3 cellular contexts compared by ENCODE assay signal in genomic region chr2:191252699-191253098, GRCh38.
TF ChIP-seq lines count a peak whose summit lies in the region.

No MANE protein-coding gene starts in this region.

TF ChIP-seq in A549, 52 proteins besides CTCF, POLR2A, EP300 and RAD21 (continued from another document):
- TF ChIP-seq, protein P1, sequence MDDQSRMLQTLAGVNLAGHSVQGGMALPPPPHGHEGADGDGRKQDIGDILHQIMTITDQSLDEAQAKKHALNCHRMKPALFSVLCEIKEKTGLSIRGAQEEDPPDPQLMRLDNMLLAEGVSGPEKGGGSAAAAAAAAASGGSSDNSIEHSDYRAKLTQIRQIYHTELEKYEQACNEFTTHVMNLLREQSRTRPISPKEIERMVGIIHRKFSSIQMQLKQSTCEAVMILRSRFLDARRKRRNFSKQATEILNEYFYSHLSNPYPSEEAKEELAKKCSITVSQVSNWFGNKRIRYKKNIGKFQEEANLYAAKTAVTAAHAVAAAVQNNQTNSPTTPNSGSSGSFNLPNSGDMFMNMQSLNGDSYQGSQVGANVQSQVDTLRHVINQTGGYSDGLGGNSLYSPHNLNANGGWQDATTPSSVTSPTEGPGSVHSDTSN (IDR thresholded peaks at IDR 0.05), result no peak
- no peak for TF ChIP-seq SMC3 (IDR thresholded peaks at IDR 0.05)
- TF ChIP-seq BCL3 (IDR thresholded peaks at IDR 0.05), result no peak
- TF ChIP-seq ZSCAN20 (CRISPR knock-in tag; IDR thresholded peaks at IDR 0.05), result no peak
- TF ChIP-seq TP53 (CRISPR knock-in tag; IDR thresholded peaks at IDR 0.05), result no peak
- TF ChIP-seq POLR2AphosphoS2 (conservative IDR thresholded peaks at IDR 0.05; ENCODE audit: low read length), result no peak
- TF ChIP-seq HOXB13 (CRISPR knock-in tag; IDR thresholded peaks at IDR 0.05; ENCODE audit: low read depth), result no peak
- no peak for TF ChIP-seq HEYL (CRISPR knock-in tag; IDR thresholded peaks at IDR 0.05)
- no peak for TF ChIP-seq ZFP36 (IDR thresholded peaks at IDR 0.05; ENCODE audit: borderline replicate concordance, partially characterized antibody)
- no peak for TF ChIP-seq MYC (IDR thresholded peaks at IDR 0.05; ENCODE audit: borderline replicate concordance, low read length)

TF ChIP-seq in GM23338, 12 proteins besides CTCF, POLR2A, EP300 and RAD21 (continued from another document and continues in another):
- no peak for TF ChIP-seq EZH2 (IDR thresholded peaks at IDR 0.05; ENCODE audit: low read depth, unreplicated experiment)
- no peak for TF ChIP-seq EZH2phosphoT487 (IDR thresholded peaks at IDR 0.05; ENCODE audit: unreplicated experiment)
- TF ChIP-seq CREB1 (CRISPR knock-in tag; IDR thresholded peaks at IDR 0.05; ENCODE audit: low read depth), result no peak
- TF ChIP-seq ETS1 (IDR thresholded peaks at IDR 0.05), result no peak
- TF ChIP-seq REST (IDR thresholded peaks at IDR 0.05; ENCODE audit: unreplicated experiment), result no peak
- no peak for TF ChIP-seq STAT1 (IDR thresholded peaks at IDR 0.05; ENCODE audit: unreplicated experiment)

TF ChIP-seq in K562, 482 proteins besides CTCF, POLR2A, EP300 and RAD21 (continued from another document):
- TF ChIP-seq PBX2 (CRISPR knock-in tag; IDR thresholded peaks at IDR 0.05; ENCODE audit: low read depth) (no peak), PBX2 (tag; conservative IDR thresholded peaks at IDR 0.05; ENCODE audit: low read depth) (peak; percentile 64), MEIS2 (IDR thresholded peaks at IDR 0.05; ENCODE audit: partially characterized antibody) (peak; percentile 60), CTBP1 (IDR thresholded peaks at IDR 0.05; ENCODE audit: borderline replicate concordance) (0 out of 2 replicates have a peak, but pooled peaks have one; percentile 31)
- TF ChIP-seq, protein P2, sequence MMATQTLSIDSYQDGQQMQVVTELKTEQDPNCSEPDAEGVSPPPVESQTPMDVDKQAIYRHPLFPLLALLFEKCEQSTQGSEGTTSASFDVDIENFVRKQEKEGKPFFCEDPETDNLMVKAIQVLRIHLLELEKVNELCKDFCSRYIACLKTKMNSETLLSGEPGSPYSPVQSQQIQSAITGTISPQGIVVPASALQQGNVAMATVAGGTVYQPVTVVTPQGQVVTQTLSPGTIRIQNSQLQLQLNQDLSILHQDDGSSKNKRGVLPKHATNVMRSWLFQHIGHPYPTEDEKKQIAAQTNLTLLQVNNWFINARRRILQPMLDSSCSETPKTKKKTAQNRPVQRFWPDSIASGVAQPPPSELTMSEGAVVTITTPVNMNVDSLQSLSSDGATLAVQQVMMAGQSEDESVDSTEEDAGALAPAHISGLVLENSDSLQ (IDR thresholded peaks at IDR 0.05), result peak; percentile 73
